9 cellular contexts compared by ENCODE assay signal in the genomic region with DNA sequence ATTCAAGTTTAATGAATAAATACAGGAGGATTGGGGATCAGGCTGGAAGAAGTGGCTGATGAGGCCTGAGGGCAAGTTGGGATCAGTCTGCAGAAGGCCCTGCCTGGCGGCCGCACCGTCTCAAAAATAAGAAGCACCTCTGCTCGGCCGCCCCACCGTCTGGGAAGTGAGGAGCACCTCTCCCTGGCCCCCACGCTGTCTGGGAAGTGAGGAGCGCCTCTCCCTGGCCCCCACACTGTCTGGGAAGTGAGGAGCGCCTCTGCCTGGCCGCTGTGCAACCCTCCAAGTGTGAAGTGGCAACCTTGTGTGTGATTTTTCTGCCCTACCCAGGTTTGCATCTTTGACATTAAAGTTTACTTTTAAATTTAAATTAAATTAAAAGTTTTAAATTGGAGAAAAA.
"Had no signal": no experiment of that assay in that cellular context is flagged by ENCODE, and none has a peak within 500 bp of the region (broad histone marks: within the 10 kb centered on the region; RNA-seq: fewer than 3 reads in every experiment).

No MANE protein-coding gene starts in this region.

- H3K27ac ChIP-seq: GM23248, HL-60 had no signal

- H3K4me1 ChIP-seq: HAP-1 had no signal

- DNase-seq: GM23248, GOT3, H7, HFFc6 had no signal

- H3K9me3 Mint-ChIP-seq: HFFc6, IgD-negative memory B cell had no signal

- H3K27ac Mint-ChIP-seq: HFFc6 had no signal

- ATAC-seq: HCT116, HepG2 had no signal

- H3K27me3 Mint-ChIP-seq: IgD-negative memory B cell had no signal

- H3K4me3 Mint-ChIP-seq: HFFc6, IgD-negative memory B cell had no signal

- H3K9me3 ChIP-seq: HAP-1 had no signal
